In genomic region chr11:62832346-62833234, GRCh38 we compare ENCODE assay signal across 8 cellular contexts. TPM values are rescaled to one million over a fixed set of nuclear protein-coding genes. Genes with fewer than 3 reads are reported as not detected.
DNase-seq lines count a peak whose midpoint lies in the region; ATAC-seq, FAIRE-seq and TF ChIP-seq lines count a peak whose summit lies in the region.

TEX54 (minus strand) TSS chr11:62832841.

- H3K4me3 Mint-ChIP-seq in stimulated activated naive CD8-positive, alpha-beta T cell treated with anti-CD3 and anti-CD28 coated beads, Interleukin-15, amount 100 ng/mL, for 72 hours: peak within 1 kb of the TSS; percentile 91

- H3K27ac ChIP-seq in A549 (peak within 1 kb of the TSS; percentile 91 to 94), HL-60 (replicated peaks) (peak within 1 kb of the TSS; percentile 92)

- H3K4me1 ChIP-seq in A549: peaks cover 19% of the 10 kb centered on the region

- DNase-seq in A549 (ENCODE audit: low read depth in 1 of 2, low spot score in 1 of 2) (no peak), HL-60 (ENCODE audit: low read depth in 1 of 2, low spot score in 1 of 2) (no peak), astrocyte of the spinal cord (ENCODE audit: low read depth, low spot score) (no peak), kidney epithelial cell (ENCODE audit: low read depth) (no peak), NCI-H1436 (lab: John Stamatoyannopoulos, UW) (no peak), RCC 7860 (ENCODE audit: low spot score) (no peak)
- DNase-seq in stimulated activated naive CD8-positive, alpha-beta T cell treated with anti-CD3 and anti-CD28 coated beads, Interleukin-15, amount 100 ng/mL, for 72 hours: no peak

- FAIRE-seq in A549 (lab: Jason Lieb, UNC): no peak
- no peak for FAIRE-seq in RCC 7860 (lab: Jason Lieb, UNC)

- TF ChIP-seq POLR2A in A549 (IDR thresholded peaks at IDR 0.05; ENCODE audit: low read length): no peak

- 23% methylated on average over 39 of the region's 40 CpGs for WGBS in A549 (ENCODE audit: missing lambda C conversion rate)

- TF ChIP-seq CTCF in A549 (IDR thresholded peaks at IDR 0.05): no peak
- TF ChIP-seq CTCF in HL-60 (IDR thresholded peaks at IDR 0.05; ENCODE audit: insufficient read depth, low read length): no peak
- TF ChIP-seq CTCF in astrocyte of the spinal cord (IDR thresholded peaks at IDR 0.05; ENCODE audit: low read depth, low read length): no peak
- TF ChIP-seq CTCF in kidney epithelial cell (IDR thresholded peaks at IDR 0.05; ENCODE audit: insufficient read depth, low read length, poor library complexity, severe bottlenecking): no peak

- CTCF ChIA-PET in A549 (lab: Yijun Ruan, JAX): interaction anchor here (0.6 to 3.0 kb wide), 5 partner anchors 9 to 438 kb away, joined by 3 to 16 read pairs (median 4); partner anchors contain the start of gene TMEM179B

- no peaks in the 10 kb centered on the region for H3K27me3 Mint-ChIP-seq in stimulated activated naive CD8-positive, alpha-beta T cell treated with anti-CD3 and anti-CD28 coated beads, Interleukin-15, amount 100 ng/mL, for 72 hours

- no peak for TF ChIP-seq RAD21 in A549 (conservative IDR thresholded peaks at IDR 0.05 in 1 of 2, IDR thresholded peaks at IDR 0.05 in 1 of 2)

- H3K4me3 ChIP-seq in A549: peak within 1 kb of the TSS; percentile 85
- H3K4me3 ChIP-seq in HL-60 (replicated peaks; ENCODE audit: insufficient read depth, low read length): peak within 1 kb of the TSS; percentile 94
- H3K4me3 ChIP-seq in astrocyte of the spinal cord (ENCODE audit: low read depth, low read length): peak within 1 kb of the TSS; percentile 90
- H3K4me3 ChIP-seq in kidney epithelial cell (ENCODE audit: low read depth, low read length): peak within 1 kb of the TSS; percentile 81

- no peaks in the 10 kb centered on the region for H3K9me3 Mint-ChIP-seq in stimulated activated naive CD8-positive, alpha-beta T cell treated with anti-CD3 and anti-CD28 coated beads, Interleukin-15, amount 100 ng/mL, for 72 hours

- no peaks in the 10 kb centered on the region for H3K9me3 ChIP-seq in A549

- peaks cover 71% of the 10 kb centered on the region for H3K4me1 Mint-ChIP-seq in stimulated activated naive CD8-positive, alpha-beta T cell treated with anti-CD3 and anti-CD28 coated beads, Interleukin-15, amount 100 ng/mL, for 72 hours

- peak within 1 kb of the TSS; percentile 78 for H3K4me2 ChIP-seq in A549

- POLR2A ChIA-PET in A549 (lab: Yijun Ruan, JAX): interaction anchor here (0.6 to 2.2 kb wide), 14 partner anchors 8 to 211 kb away, joined by 3 to 52 read pairs (median 6); partner anchors contain the start of genes B3GAT3, HNRNPUL2, SLC3A2 and TMEM179B

- no peak for TF ChIP-seq EP300 in A549 (IDR thresholded peaks at IDR 0.05)

- peak within 1 kb of the TSS; percentile 98 to 100 for H3K27ac Mint-ChIP-seq in stimulated activated naive CD8-positive, alpha-beta T cell treated with anti-CD3 and anti-CD28 coated beads, Interleukin-15, amount 100 ng/mL, for 72 hours

- no peaks in the 10 kb centered on the region for H3K27me3 ChIP-seq in HL-60 (ENCODE audit: insufficient read depth, poor library complexity, severe bottlenecking)
- H3K27me3 ChIP-seq in kidney epithelial cell (ENCODE audit: control insufficient read depth, insufficient read depth, low read length): no peaks in the 10 kb centered on the region

- H3K36me3 ChIP-seq in kidney epithelial cell (ENCODE audit: control insufficient read depth, insufficient read depth, low read length): peaks cover 3% of the 10 kb centered on the region

- in situ Hi-C loops in astrocyte of the spinal cord (cut with HindIII; ENCODE audit: low sequenced_read_pairs): no loop called here

- ATAC-seq in A549: peak; percentile 49 to 51
- peak; percentile 3 for ATAC-seq in GM18873 (IDR thresholded peaks at IDR 0.05; ENCODE audit: low FRiP score, unreplicated experiment)
- ATAC-seq in stimulated activated naive CD8-positive, alpha-beta T cell treated with anti-CD3 and anti-CD28 coated beads, Interleukin-15, amount 100 ng/mL, for 72 hours: peak; percentile 24

TF ChIP-seq in A549, 52 proteins besides CTCF, POLR2A, EP300 and RAD21:
- TF ChIP-seq TP53 (CRISPR knock-in tag; IDR thresholded peaks at IDR 0.05): no peak
- TF ChIP-seq KDM1A (IDR thresholded peaks at IDR 0.05; ENCODE audit: low read depth): no peak
- no peak for TF ChIP-seq TFCP2L1 (CRISPR knock-in tag; IDR thresholded peaks at IDR 0.05)
- no peak for TF ChIP-seq CBX8 (IDR thresholded peaks at IDR 0.05)
- no peak for TF ChIP-seq ATOH8 (CRISPR knock-in tag; IDR thresholded peaks at IDR 0.05; ENCODE audit: low read depth)
- TF ChIP-seq POLR2AphosphoS2 (conservative IDR thresholded peaks at IDR 0.05; ENCODE audit: low read length): 0 out of 2 replicates have a peak, but pooled peaks have one; percentile 76
- 0 out of 2 replicates have a peak, but pooled peaks have one; percentile 19 for TF ChIP-seq HOXB5 (CRISPR knock-in tag; IDR thresholded peaks at IDR 0.05)
- no peak for TF ChIP-seq E2F6 (IDR thresholded peaks at IDR 0.05; ENCODE audit: borderline replicate concordance, low read depth)
- no peak for TF ChIP-seq HOXA7 (CRISPR knock-in tag; IDR thresholded peaks at IDR 0.05)

RNA-seq across cellular contexts. Expression of gene TEX54, which starts in this region (rescaled TPM):
- not detected in 2 replicates for polyA plus RNA-seq in A549 (2011; rRNA removed)
- polyA plus RNA-seq in A549 (2012; cell fraction: cytosol; rRNA removed): not detected in 2 replicates
- polyA plus RNA-seq in A549 (2012; cell fraction: nucleus; rRNA removed): 0.39 TPM in 1 of 2 replicates, not detected in the other
- not detected in 3 replicates for polyA plus RNA-seq in A549 (2017; fragmentation: RNase III; extraction: RNeasy Plus Mini Kit Qiagen cat#74134 plus additional on column Dnase treatment)
- polyA minus RNA-seq in A549 (2011; rRNA and poly(A)+ RNA removed): not detected in 2 replicates
- total RNA-seq in kidney epithelial cell: not detected in 2 replicates

Comparison
In these comparisons a context has a peak if more than half of its experiments do, and no peak if none do; other contexts are left out.
1. Peak in ATAC-seq, H3K4me3 ChIP-seq, H3K27ac ChIP-seq and H3K4me2 ChIP-seq in A549; RNA of the gene not detected or under 1 TPM.